ENCODE assay signal across 1 cellular context in genomic region chr12:111777345-111778045, GRCh38.
A peak's percentile ranks its signal among the peaks of the same experiment; 100 is the strongest.
TF ChIP-seq lines count a peak whose summit lies in the region.

No MANE protein-coding gene starts in this region.

TF ChIP-seq in HepG2, 621 proteins besides CTCF, POLR2A, EP300 and RAD21 (continued from another document and continues in another):
- TF ChIP-seq ZSCAN5A (CRISPR knock-in tag; IDR thresholded peaks at IDR 0.05; ENCODE audit: borderline replicate concordance), result no peak
- TF ChIP-seq ZNF280D (CRISPR knock-in tag; IDR thresholded peaks at IDR 0.05), result no peak
- no peak for TF ChIP-seq BRF2 (CRISPR knock-in tag; IDR thresholded peaks at IDR 0.05)
- TF ChIP-seq ZNF782 (CRISPR knock-in tag; IDR thresholded peaks at IDR 0.05; ENCODE audit: borderline replicate concordance), result no peak
- no peak for TF ChIP-seq NONO (IDR thresholded peaks at IDR 0.05)
- peak; percentile 56 for TF ChIP-seq NONO (CRISPR knock-in tag; conservative IDR thresholded peaks at IDR 0.05)
- no peak for TF ChIP-seq ZNF75D (CRISPR knock-in tag; IDR thresholded peaks at IDR 0.05; ENCODE audit: borderline replicate concordance)
- no peak for TF ChIP-seq ZBED4 (CRISPR knock-in tag; IDR thresholded peaks at IDR 0.05; ENCODE audit: borderline replicate concordance)
- TF ChIP-seq ZSCAN25 (CRISPR knock-in tag; IDR thresholded peaks at IDR 0.05), result no peak
- peak; percentile 46 for TF ChIP-seq SIX4 (CRISPR knock-in tag; IDR thresholded peaks at IDR 0.05)
- TF ChIP-seq CSRNP2 (CRISPR knock-in tag; conservative IDR thresholded peaks at IDR 0.05; ENCODE audit: low read depth), result no peak
- TF ChIP-seq KAT7 (CRISPR knock-in tag; IDR thresholded peaks at IDR 0.05; ENCODE audit: borderline replicate concordance), result no peak
- TF ChIP-seq ZNF124 (CRISPR knock-in tag; IDR thresholded peaks at IDR 0.05), result 0 out of 2 replicates have a peak, but pooled peaks have one; percentile 32
- no peak for TF ChIP-seq TRIM24 (CRISPR knock-in tag; IDR thresholded peaks at IDR 0.05)
- TF ChIP-seq PPARG (CRISPR knock-in tag; conservative IDR thresholded peaks at IDR 0.05), result 0 out of 2 replicates have a peak, but pooled peaks have one; percentile 25
- no peak for TF ChIP-seq HOXD1 (CRISPR knock-in tag; IDR thresholded peaks at IDR 0.05)
- no peak for TF ChIP-seq ZNF317 (CRISPR knock-in tag; IDR thresholded peaks at IDR 0.05)
- TF ChIP-seq PHF20 (CRISPR knock-in tag; IDR thresholded peaks at IDR 0.05), result no peak
- peak; percentile 73 for TF ChIP-seq SAP130 (CRISPR knock-in tag; IDR thresholded peaks at IDR 0.05; ENCODE audit: low read depth)
- TF ChIP-seq EED (CRISPR knock-in tag; IDR thresholded peaks at IDR 0.05), result no peak
- TF ChIP-seq NR3C1 (CRISPR knock-in tag; IDR thresholded peaks at IDR 0.05), result no peak
- no peak for TF ChIP-seq ZNF251 (CRISPR knock-in tag; IDR thresholded peaks at IDR 0.05)
- TF ChIP-seq ZNF101 (CRISPR knock-in tag; IDR thresholded peaks at IDR 0.05; ENCODE audit: borderline replicate concordance, low read depth), result no peak
- no peak for TF ChIP-seq CENPT (CRISPR knock-in tag; IDR thresholded peaks at IDR 0.05; ENCODE audit: low read depth)
- TF ChIP-seq HES4 (CRISPR knock-in tag; IDR thresholded peaks at IDR 0.05; ENCODE audit: borderline replicate concordance), result no peak
- no peak for TF ChIP-seq ZNF326 (CRISPR knock-in tag; IDR thresholded peaks at IDR 0.05; ENCODE audit: borderline replicate concordance)
- no peak for TF ChIP-seq SIN3B (IDR thresholded peaks at IDR 0.05; ENCODE audit: low read length)
- TF ChIP-seq REST (IDR thresholded peaks at IDR 0.05; ENCODE audit: borderline replicate concordance in 1 of 2, low read depth in 1 of 2, low read length in 2 of 2), result peak in 1 of 2 experiments; percentile 73; a peak in 1 of 4 replicates
- peak; percentile 50; the same call in 1 of the 2 replicates for TF ChIP-seq YEATS4 (CRISPR knock-in tag; IDR thresholded peaks at IDR 0.05; ENCODE audit: borderline replicate concordance)
- no peak for TF ChIP-seq RAD51 (IDR thresholded peaks at IDR 0.05; ENCODE audit: borderline replicate concordance)
- TF ChIP-seq ZNF776 (CRISPR knock-in tag; IDR thresholded peaks at IDR 0.05), result no peak
- TF ChIP-seq DBP (CRISPR knock-in tag; IDR thresholded peaks at IDR 0.05; ENCODE audit: not compliant biosample characterization), result no peak
- peak; percentile 55; the same call in 1 of the 2 replicates for TF ChIP-seq ZNF792 (CRISPR knock-in tag; IDR thresholded peaks at IDR 0.05)
- TF ChIP-seq ZFP82 (CRISPR knock-in tag; IDR thresholded peaks at IDR 0.05; ENCODE audit: borderline replicate concordance), result no peak
- no peak for TF ChIP-seq ZNF431 (CRISPR knock-in tag; IDR thresholded peaks at IDR 0.05; ENCODE audit: borderline replicate concordance, low read depth)
- TF ChIP-seq ZFP36 (IDR thresholded peaks at IDR 0.05; ENCODE audit: borderline replicate concordance, low read depth, low read length, partially characterized antibody), result no peak
- no peak for TF ChIP-seq CREBL2 (CRISPR knock-in tag; IDR thresholded peaks at IDR 0.05; ENCODE audit: borderline replicate concordance)
- TF ChIP-seq ZNF605 (CRISPR knock-in tag; IDR thresholded peaks at IDR 0.05), result no peak
- peak; percentile 87 for TF ChIP-seq CEBPB (IDR thresholded peaks at IDR 0.05; ENCODE audit: borderline replicate concordance, low read depth, low read length)
- no peak for TF ChIP-seq PLSCR1 (CRISPR knock-in tag; IDR thresholded peaks at IDR 0.05; ENCODE audit: borderline replicate concordance)
- TF ChIP-seq KLF6 (CRISPR knock-in tag; IDR thresholded peaks at IDR 0.05), result peak; percentile 74; the same call in 1 of the 2 replicates
- no peak for TF ChIP-seq POLR2AphosphoS5 (IDR thresholded peaks at IDR 0.05; ENCODE audit: low read depth, low read length)
- peak; percentile 37; the same call in 1 of the 2 replicates for TF ChIP-seq ELF1 (CRISPR knock-in tag; IDR thresholded peaks at IDR 0.05)
